Comparison of ENCODE assay signal across 12 cellular contexts in the genomic region with DNA sequence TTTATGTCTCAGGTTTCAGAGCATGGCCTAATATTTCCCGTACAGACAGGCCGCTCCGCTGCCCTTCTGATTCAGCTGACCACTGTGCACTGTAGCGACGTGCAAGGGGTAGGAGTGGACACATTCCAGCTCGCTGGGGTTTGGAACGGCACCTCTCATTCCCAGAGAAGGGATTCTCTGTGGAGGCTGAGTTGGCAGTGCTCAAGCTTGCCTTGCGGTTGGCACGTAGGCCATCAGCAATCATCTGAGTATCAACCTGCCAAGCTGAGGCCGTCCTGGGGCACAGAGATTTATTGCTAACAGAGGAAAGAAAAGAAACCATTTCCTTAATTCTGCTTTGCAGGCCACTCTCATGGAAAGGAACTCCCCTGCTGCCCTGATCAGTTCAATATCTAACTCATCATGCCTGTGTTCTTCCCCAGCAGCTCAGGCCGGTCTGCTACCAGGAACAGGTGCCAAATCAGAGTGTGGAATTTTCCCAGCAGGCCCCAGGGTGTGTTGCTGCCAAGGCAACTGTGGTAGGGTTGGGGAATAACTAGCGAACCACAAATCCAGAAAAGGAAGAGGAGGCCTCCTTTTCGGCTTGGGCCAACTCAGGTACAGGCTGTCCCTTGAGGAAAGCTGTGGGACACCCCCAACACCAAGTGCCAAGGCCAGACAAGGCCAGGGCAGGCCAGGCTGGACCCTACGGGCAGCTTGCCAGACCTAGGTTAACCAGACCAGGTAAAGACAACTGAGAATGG.
DNase-seq lines count a peak whose midpoint lies in the region; ATAC-seq and TF ChIP-seq lines count a peak whose summit lies in the region.
"Had no signal": no experiment of that assay in that cellular context is flagged by ENCODE, and none has a peak within 500 bp of the region (broad histone marks: within the 10 kb centered on the region; RNA-seq: fewer than 3 reads in every experiment).

No MANE protein-coding gene starts in this region.

- no peak overlapping the region for H3K27ac ChIP-seq in KMS-11
- H3K27ac ChIP-seq in mammary epithelial cell (ENCODE audit: insufficient read depth, low read depth, low read length): peak overlapping the region; percentile 96
- H3K27ac ChIP-seq in substantia nigra (ENCODE audit: low read depth, low read length, poor library complexity, severe bottlenecking): peak overlapping the region; percentile 24
- H3K27ac ChIP-seq: ovary, Peyer's patch had no signal

- WGBS in mammary epithelial cell (ENCODE audit: low coverage, missing lambda C conversion rate): 1% methylated on average over 13 of the region's 14 CpGs

- CTCF ChIA-PET in mammary epithelial cell (lab: Charles Lee; ENCODE audit: low non-redundant PET): interaction anchor here (0.8 to 1.4 kb wide), 2 partner anchors 13 to 414 kb away, joined by 7 read pairs; no protein-coding TSS in a partner anchor
- CTCF ChIA-PET in T-cell (lab: Charles Lee): no interaction called here
- CTCF ChIA-PET in activated naive CD4-positive, alpha-beta T cell treated with anti-CD3 and anti-CD28 coated beads for 36 hours (lab: Charles Lee): no interaction called here

- H3K4me2 ChIP-seq in KMS-11 (peak overlapping the region; percentile 33; the same call in 1 of the 2 replicates), mammary epithelial cell (ENCODE audit: insufficient read depth, low read depth, low read length) (peak overlapping the region; percentile 45)

- H3K36me3 Mint-ChIP-seq in T-cell: no peaks in the 10 kb centered on the region
- H3K36me3 Mint-ChIP-seq in activated naive CD4-positive, alpha-beta T cell treated with anti-CD3 and anti-CD28 coated beads for 36 hours (ENCODE audit: low read depth): no peaks in the 10 kb centered on the region
- H3K36me3 Mint-ChIP-seq: WTC11 had no signal

- DNase-seq in mammary epithelial cell (peak; percentile 99), kidney glomerular epithelial cell (lab: John Stamatoyannopoulos, UW) (peak; percentile 95), substantia nigra (lab: John Stamatoyannopoulos, UW) (peak in 6 of 49 donors; percentile 12 to 95 (median 54)), T-cell (no peak)
- DNase-seq in activated naive CD4-positive, alpha-beta T cell treated with anti-CD3 and anti-CD28 coated beads for 36 hours: no peak
- DNase-seq: NCI-H1417 treated with DMSO at 0.1 percent for 48 hours, ovary, Peyer's patch had no signal

- H3K27me3 Mint-ChIP-seq in T-cell: peaks cover 0 to 1% of the 10 kb centered on the region in 2 donors
- H3K27me3 Mint-ChIP-seq in activated naive CD4-positive, alpha-beta T cell treated with anti-CD3 and anti-CD28 coated beads for 36 hours (ENCODE audit: low read depth): peaks cover 3% of the 10 kb centered on the region

- TF ChIP-seq CTCF in KMS-11 (conservative IDR thresholded peaks at IDR 0.05; ENCODE audit: low read depth, low read length): no peak
- no peak for TF ChIP-seq CTCF in mammary epithelial cell (conservative IDR thresholded peaks at IDR 0.05 in 1 of 2, IDR thresholded peaks at IDR 0.05 in 1 of 2; ENCODE audit: extremely low read depth in 1 of 2, insufficient read depth in 1 of 2, low read depth in 1 of 2, low read length in 2 of 2)

- dilution Hi-C loops in mammary epithelial cell (cut with HindIII; ENCODE audit: low sequenced_read_pairs): loop anchor here (5.0 kb wide), 1 partner anchor 166 kb away; no protein-coding TSS in a partner anchor

- ATAC-seq in HG03565 (IDR thresholded peaks at IDR 0.05; ENCODE audit: unreplicated experiment): no peak
- no peak for ATAC-seq in T-cell (replicated peaks in 1 of 4)
- ATAC-seq in HG02852 (IDR thresholded peaks at IDR 0.05; ENCODE audit: unreplicated experiment): no peak
- ATAC-seq: WTC11 had no signal

- H3K9ac ChIP-seq in KMS-11 (no peak overlapping the region), mammary epithelial cell (ENCODE audit: insufficient read depth, low read length) (peak overlapping the region; percentile 50)

- H3K4me3 ChIP-seq in KMS-11 (IDR thresholded peaks at IDR 0.05; ENCODE audit: insufficient read depth, low read depth, low read length): no peak overlapping the region
- no peak overlapping the region for H3K4me3 ChIP-seq in mammary epithelial cell (replicated peaks in 1 of 3; ENCODE audit: insufficient read depth in 1 of 3, low read depth in 2 of 3, low read length in 3 of 3)
- H3K4me3 ChIP-seq: ovary, Peyer's patch had no signal

- intact Hi-C loops in mammary epithelial cell (cut with micrococcal nuclease): no loop called here
- intact Hi-C loops in activated naive CD4-positive, alpha-beta T cell treated with anti-CD3 and anti-CD28 coated beads for 36 hours (cut with micrococcal nuclease): no loop called here

- POLR2A ChIA-PET in T-cell (lab: Charles Lee): no interaction called here

- no peaks in the 10 kb centered on the region for H3K9me3 Mint-ChIP-seq in T-cell
- no peaks in the 10 kb centered on the region for H3K9me3 Mint-ChIP-seq in activated naive CD4-positive, alpha-beta T cell treated with anti-CD3 and anti-CD28 coated beads for 36 hours
- H3K9me3 Mint-ChIP-seq: WTC11 had no signal

- H4K20me1 ChIP-seq in KMS-11 (ENCODE audit: insufficient read depth) (no peaks in the 10 kb centered on the region), mammary epithelial cell (ENCODE audit: insufficient read depth, low read length) (no peaks in the 10 kb centered on the region)

- no peak overlapping the region; the same call in 1 of the 2 replicates for H2AFZ ChIP-seq in KMS-11 (ENCODE audit: low read depth)
- peak overlapping the region; percentile 77 for H2AFZ ChIP-seq in mammary epithelial cell (ENCODE audit: low read depth, low read length)

- no peaks in the 10 kb centered on the region for H3K9me3 ChIP-seq in mammary epithelial cell (replicated peaks; ENCODE audit: insufficient read depth, low read length)
- H3K9me3 ChIP-seq: ovary, Peyer's patch had no signal

- H3K27me3 ChIP-seq in KMS-11 (ENCODE audit: insufficient read depth, low read depth): no peaks in the 10 kb centered on the region
- H3K27me3 ChIP-seq in mammary epithelial cell (ENCODE audit: insufficient read depth, low read length): no peaks in the 10 kb centered on the region
- H3K27me3 ChIP-seq: ovary, Peyer's patch had no signal

- no peak overlapping the region for H3K4me3 Mint-ChIP-seq in T-cell
- no peak overlapping the region for H3K4me3 Mint-ChIP-seq in activated naive CD4-positive, alpha-beta T cell treated with anti-CD3 and anti-CD28 coated beads for 36 hours
- H3K4me3 Mint-ChIP-seq: WTC11 had no signal

- in situ Hi-C loops in mammary epithelial cell (cut with MboI; ENCODE audit: low sequenced_read_pairs in 2 of 2): no loop called here

- H3K79me2 ChIP-seq in KMS-11 (ENCODE audit: insufficient read depth, low read depth) (no peaks in the 10 kb centered on the region), mammary epithelial cell (ENCODE audit: insufficient read depth, low read length) (no peaks in the 10 kb centered on the region)

- H3K27ac Mint-ChIP-seq in T-cell: no peak overlapping the region
- H3K27ac Mint-ChIP-seq in activated naive CD4-positive, alpha-beta T cell treated with anti-CD3 and anti-CD28 coated beads for 36 hours: no peak overlapping the region
- H3K27ac Mint-ChIP-seq: WTC11 had no signal

- no peaks in the 10 kb centered on the region for H3K36me3 ChIP-seq in KMS-11 (ENCODE audit: insufficient read depth)
- no peaks in the 10 kb centered on the region for H3K36me3 ChIP-seq in mammary epithelial cell (ENCODE audit: insufficient read depth, low read length)
- H3K36me3 ChIP-seq: ovary, Peyer's patch had no signal

- H3K4me1 Mint-ChIP-seq in T-cell: peaks cover 0 to 8% (median 4%) of the 10 kb centered on the region in 3 donors
- H3K4me1 Mint-ChIP-seq in activated naive CD4-positive, alpha-beta T cell treated with anti-CD3 and anti-CD28 coated beads for 36 hours (ENCODE audit: low read depth): no peaks in the 10 kb centered on the region
- H3K4me1 Mint-ChIP-seq: WTC11 had no signal

- H3K4me1 ChIP-seq in KMS-11 (ENCODE audit: low read depth, poor library complexity, severe bottlenecking) (peaks cover 52% of the 10 kb centered on the region), mammary epithelial cell (ENCODE audit: insufficient read depth, low read length) (peaks cover 44% of the 10 kb centered on the region)
- H3K4me1 ChIP-seq: Peyer's patch had no signal

- BruUV-seq in mammary epithelial cell (replicated peaks; lab: Mats Ljungman, UMichigan): no TSS peak

Comparison
In these comparisons a context has a peak if more than half of its experiments do, and no peak if none do; other contexts are left out.
1. DNase-seq: peak in mammary epithelial cell (single experiment) and kidney glomerular epithelial cell (single experiment); none in T-cell (0 of 34) and activated naive CD4-positive, alpha-beta T cell treated with anti-CD3 and anti-CD28 coated beads for 36 hours (single experiment).